Comparison of ENCODE assay signal across 8 cellular contexts in the genomic region with DNA sequence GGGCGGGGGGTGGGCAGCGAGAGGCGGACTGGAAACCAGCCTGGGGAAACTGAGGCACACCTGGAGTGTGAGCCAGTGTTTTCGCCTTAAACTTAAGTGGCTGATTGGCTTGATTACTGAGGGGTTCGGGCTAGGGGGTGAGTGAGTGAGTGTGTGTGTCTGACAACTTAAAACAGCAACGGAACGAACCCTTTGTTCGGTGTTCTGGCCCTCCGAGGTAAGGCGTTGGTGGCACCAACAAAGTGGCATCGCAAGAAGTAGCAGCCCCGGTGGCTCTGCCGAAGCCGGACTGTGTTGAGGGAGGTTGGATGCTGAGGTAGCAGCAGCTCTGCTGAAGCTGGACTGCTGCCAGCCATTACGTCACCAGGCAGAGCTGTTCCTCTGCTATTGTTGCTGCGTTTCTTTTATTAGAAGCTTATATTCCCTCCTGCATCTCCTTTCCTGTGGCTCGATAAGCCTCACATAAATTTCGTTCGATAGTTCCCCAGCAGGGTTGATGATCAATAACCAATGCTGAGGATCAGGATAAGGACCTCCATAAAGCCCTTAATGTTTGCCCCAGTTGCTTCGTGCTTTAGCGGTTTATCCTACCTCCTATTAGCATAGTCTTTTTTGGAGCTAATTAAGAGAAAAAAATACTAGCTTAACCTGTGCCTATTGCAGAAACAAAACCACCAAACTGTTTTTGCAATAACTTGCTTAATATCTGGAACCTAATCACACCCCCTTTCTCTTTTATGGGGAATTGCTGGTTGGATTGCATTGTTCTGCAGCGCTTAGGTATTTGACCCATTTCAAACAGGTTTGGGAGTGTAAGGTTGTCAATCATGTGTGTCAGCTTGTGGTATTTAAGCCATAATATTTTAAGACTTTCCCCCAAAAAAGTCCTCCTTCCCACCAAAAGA. TPM values are rescaled to one million over a fixed set of nuclear protein-coding genes. Genes with fewer than 3 reads are reported as not detected.
DNase-seq lines count a peak whose midpoint lies in the region; ATAC-seq and TF ChIP-seq lines count a peak whose summit lies in the region.

No MANE protein-coding gene starts in this region.

- no peak overlapping the region for H3K9ac ChIP-seq in parathyroid adenoma

- peak overlapping the region; percentile 91 for H2AFZ ChIP-seq in parathyroid adenoma

- peak overlapping the region; percentile 91 for H3K4me3 Mint-ChIP-seq in T-helper 1 cell treated with Interleukin-12 subunit alpha and Interleukin-12 subunit beta and Interleukin-4 antibody, amounts not matched to agents 30 μg/mL and 1 μg/mL, for 36 hours

- H3K9me3 ChIP-seq in heart right ventricle, result peaks cover 0 to 11% (median 0%) of the 10 kb centered on the region in 11 donors
- H3K9me3 ChIP-seq in parathyroid adenoma (ENCODE audit: control insufficient read depth, low read length), result no peaks in the 10 kb centered on the region
- H3K9me3 ChIP-seq in thymus (ENCODE audit: control insufficient read depth), result no peaks in the 10 kb centered on the region

- H3K4me1 ChIP-seq in heart right ventricle (peaks cover 4 to 31% (median 20%) of the 10 kb centered on the region in 9 donors), parathyroid adenoma (peaks cover 4% of the 10 kb centered on the region), thymus (ENCODE audit: control insufficient read depth, insufficient read depth, low read length) (peaks cover 17% of the 10 kb centered on the region)

- WGBS in heart right ventricle, 2 donors, result 3 to 4% methylated on average over 22 of the region's 22 CpGs
- WGBS in thymus, result 8% methylated on average over 22 of the region's 22 CpGs

- H3K9me3 Mint-ChIP-seq in T-helper 1 cell treated with Interleukin-12 subunit alpha and Interleukin-12 subunit beta and Interleukin-4 antibody, amounts not matched to agents 30 μg/mL and 1 μg/mL, for 36 hours, result peaks cover 4% of the 10 kb centered on the region

- H3K27me3 ChIP-seq in heart right ventricle, result no peaks in the 10 kb centered on the region
- H3K27me3 ChIP-seq in parathyroid adenoma (ENCODE audit: control insufficient read depth, insufficient read depth, low read length), result no peaks in the 10 kb centered on the region
- H3K27me3 ChIP-seq in thymus (ENCODE audit: control insufficient read depth, insufficient read depth), result no peaks in the 10 kb centered on the region

- H3K27ac ChIP-seq in heart right ventricle (peak overlapping the region in 9 of 10 donors; percentile 44 to 87 (median 71)), parathyroid adenoma (no peak overlapping the region), thymus (ENCODE audit: low read depth) (no peak overlapping the region)

- peaks cover 44% of the 10 kb centered on the region for H3K27me3 Mint-ChIP-seq in T-helper 1 cell treated with Interleukin-12 subunit alpha and Interleukin-12 subunit beta and Interleukin-4 antibody, amounts not matched to agents 30 μg/mL and 1 μg/mL, for 36 hours (ENCODE audit: low read depth)

- TF ChIP-seq CTCF in heart right ventricle (IDR thresholded peaks at IDR 0.05) (peak in 1 of 9 donors; percentile 8), parathyroid adenoma (IDR thresholded peaks at IDR 0.05) (no peak)

- peak overlapping the region; percentile 69 for H3K4me2 ChIP-seq in parathyroid adenoma (ENCODE audit: low read length)

- intact Hi-C loops in heart right ventricle (cut with DNase I), result loop anchor here in 4 of 10 donors (5.0 to 10.0 kb wide), 4 partner anchors 141 to 241 kb away; a partner anchor contains a TSS

- peaks cover 29% of the 10 kb centered on the region for H3K4me1 Mint-ChIP-seq in T-helper 1 cell treated with Interleukin-12 subunit alpha and Interleukin-12 subunit beta and Interleukin-4 antibody, amounts not matched to agents 30 μg/mL and 1 μg/mL, for 36 hours (ENCODE audit: low read depth)

- DNase-seq in GM03348 (ENCODE audit: low spot score) (peak; percentile 53), NCI-H1417 treated with DMSO at 0.1 percent for 48 hours (lab: John Stamatoyannopoulos, UW) (peak; percentile 69), amygdala (lab: John Stamatoyannopoulos, UW) (peak in 55 of 56 donors; percentile 11 to 91 (median 64)), heart right ventricle (peak; percentile 86 to 88)

- H3K4me3 ChIP-seq in heart right ventricle, result peak overlapping the region; percentile 66 to 95 (median 83)
- peak overlapping the region; percentile 59 for H3K4me3 ChIP-seq in parathyroid adenoma (ENCODE audit: low read depth, low read length)
- peak overlapping the region; percentile 68 for H3K4me3 ChIP-seq in thymus (ENCODE audit: low read length)

- no peaks in the 10 kb centered on the region for H3K36me3 ChIP-seq in heart right ventricle
- H3K36me3 ChIP-seq in parathyroid adenoma (ENCODE audit: control insufficient read depth, insufficient read depth, low read length), result no peaks in the 10 kb centered on the region
- H3K36me3 ChIP-seq in thymus (ENCODE audit: control insufficient read depth, insufficient read depth), result no peaks in the 10 kb centered on the region

- H3K79me2 ChIP-seq in parathyroid adenoma, result peaks cover 7% of the 10 kb centered on the region

- peak in 7 of 8 donors; percentile 24 to 52 (median 36) for ATAC-seq in heart right ventricle
- ATAC-seq in HG02981 (IDR thresholded peaks at IDR 0.05; ENCODE audit: unreplicated experiment), result no peak

- peak overlapping the region; percentile 75 for H3K27ac Mint-ChIP-seq in T-helper 1 cell treated with Interleukin-12 subunit alpha and Interleukin-12 subunit beta and Interleukin-4 antibody, amounts not matched to agents 30 μg/mL and 1 μg/mL, for 36 hours

- H3K36me3 Mint-ChIP-seq in T-helper 1 cell treated with Interleukin-12 subunit alpha and Interleukin-12 subunit beta and Interleukin-4 antibody, amounts not matched to agents 30 μg/mL and 1 μg/mL, for 36 hours (ENCODE audit: low read depth), result peaks cover 1% of the 10 kb centered on the region

RNA-seq across cellular contexts. Expression of a gene that starts 1.3 kb away (rescaled TPM):
- 1 to 10 TPM in 6 of 10 donors, under 1 TPM in 4; 0.62 to 2.3 (median 1.1) TPM for total RNA-seq in heart right ventricle
- polyA plus RNA-seq in heart right ventricle (1 to 10 TPM in 1 of 2 donors, under 1 TPM in 1; 0.88 to 1.4 TPM), thymus (1.3 TPM)

RNA-seq across cellular contexts. Expression of a gene that starts 1.6 kb away (rescaled TPM):
- 1 to 10 TPM; 3.1 to 6.3 (median 4.3) TPM for total RNA-seq in heart right ventricle
- polyA plus RNA-seq in heart right ventricle (1 to 10 TPM; 1.2 to 1.3 TPM), thymus (4.1 TPM)

Comparison
In these comparisons a context has a peak if more than half of its experiments do, and no peak if none do; other contexts are left out.
1. H3K27ac ChIP-seq: peak in heart right ventricle (9 of 10); none in parathyroid adenoma (single experiment) and thymus (single experiment).
2. Peak in every context shown above with its lines, with median percentiles within 50 percentile points of each other: DNase-seq and H3K4me3 ChIP-seq.